In the genomic region with DNA sequence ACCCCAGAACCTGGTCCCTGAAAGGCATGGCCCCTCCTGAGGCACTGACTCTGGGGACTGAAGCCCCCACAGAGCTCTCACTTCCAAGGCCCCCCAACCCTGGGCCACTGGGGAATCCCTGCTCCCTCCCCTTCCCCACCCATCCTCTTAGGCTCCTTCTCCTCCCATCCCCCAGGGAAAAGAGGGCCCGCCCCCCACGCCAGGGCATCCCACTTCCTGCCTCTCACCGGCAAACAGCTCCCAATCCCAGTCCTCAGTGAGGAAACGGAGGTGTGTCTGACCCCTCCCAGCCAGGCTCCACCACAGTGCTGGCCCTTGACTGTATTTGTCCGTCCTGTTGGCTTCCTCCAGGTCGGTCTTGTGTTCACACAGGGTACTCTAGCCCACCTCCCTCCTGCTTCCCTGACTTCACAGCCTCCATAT, we compare ENCODE assay signal across 8 cellular contexts. TPM values are rescaled to one million over a fixed set of nuclear protein-coding genes. Genes with fewer than 3 reads are reported as not detected.
DNase-seq lines count a peak whose midpoint lies in the region; ATAC-seq lines count a peak whose summit lies in the region.

No MANE protein-coding gene starts in this region.

- H3K27ac Mint-ChIP-seq in IgD-negative memory B cell: peak overlapping the region; percentile 98 to 99 (median 99)

- H3K4me3 Mint-ChIP-seq in IgD-negative memory B cell: peak overlapping the region in 3 of 4 donors; percentile 72 to 97 (median 95)

- no peaks in the 10 kb centered on the region for H3K9me3 Mint-ChIP-seq in IgD-negative memory B cell

- H3K36me3 ChIP-seq in BLaER1 treated with 17β-estradiol and CSF1 and Interleukin-3, amounts not matched to agents 10 nM and 100 nM: no peaks in the 10 kb centered on the region

- DNase-seq in left kidney (ENCODE audit: low read depth, low spot score): peak; percentile 87
- DNase-seq in activated T-cell treated with anti-CD3 and anti-CD28 coated beads, Interleukin-2, amount 50 U/mL, for 48 hours: no peak
- DNase-seq in retina: no peak
- no peak for DNase-seq in NCI-H1694 (lab: John Stamatoyannopoulos, UW)

- H4K20me1 ChIP-seq in BLaER1 treated with 17β-estradiol and CSF1 and Interleukin-3, amounts not matched to agents 10 nM and 100 nM: no peaks in the 10 kb centered on the region

- H3K4me2 ChIP-seq in BLaER1 treated with 17β-estradiol and CSF1 and Interleukin-3, amounts not matched to agents 10 nM and 100 nM: peak overlapping the region; percentile 92 to 99 (median 97)

- H3K9ac ChIP-seq in BLaER1 treated with 17β-estradiol and CSF1 and Interleukin-3, amounts not matched to agents 10 nM and 100 nM: peak overlapping the region; percentile 78 to 91 (median 84)

- peaks cover 30 to 47% (median 43%) of the 10 kb centered on the region in 3 donors for H3K4me1 Mint-ChIP-seq in IgD-negative memory B cell

- ATAC-seq in GM21737 (IDR thresholded peaks at IDR 0.05; ENCODE audit: unreplicated experiment): no peak

- H3K9me3 ChIP-seq in BLaER1 treated with 17β-estradiol and CSF1 and Interleukin-3, amounts not matched to agents 10 nM and 100 nM (replicated peaks in 1 of 11): no peaks in the 10 kb centered on the region

- no peaks in the 10 kb centered on the region for H3K27me3 ChIP-seq in BLaER1 treated with 17β-estradiol and CSF1 and Interleukin-3, amounts not matched to agents 10 nM and 100 nM

- H3K4me1 ChIP-seq in BLaER1 treated with 17β-estradiol and CSF1 and Interleukin-3, amounts not matched to agents 10 nM and 100 nM: peaks cover 82 to 100% (median 91%) of the 10 kb centered on the region in 10 experiments

- peak overlapping the region; percentile 83 to 99 (median 94) for H3K27ac ChIP-seq in BLaER1 treated with 17β-estradiol and CSF1 and Interleukin-3, amounts not matched to agents 10 nM and 100 nM
- peak overlapping the region; percentile 75 for H3K27ac ChIP-seq in angular gyrus (ENCODE audit: low read depth, low read length)

- H3K27me3 Mint-ChIP-seq in IgD-negative memory B cell: peaks cover 1% of the 10 kb centered on the region

- peak overlapping the region; percentile 26 to 62 (median 45); a peak in 18 of 20 replicates for H3K4me3 ChIP-seq in BLaER1 treated with 17β-estradiol and CSF1 and Interleukin-3, amounts not matched to agents 10 nM and 100 nM

- no peaks in the 10 kb centered on the region for H3K36me3 Mint-ChIP-seq in IgD-negative memory B cell

RNA-seq across cellular contexts. Expression of a gene that starts 35.0 kb away (rescaled TPM):
- 2,664 TPM for polyA plus RNA-seq in IgD-negative memory B cell
